Comparison of ENCODE assay signal across 8 cellular contexts in the genomic region with DNA sequence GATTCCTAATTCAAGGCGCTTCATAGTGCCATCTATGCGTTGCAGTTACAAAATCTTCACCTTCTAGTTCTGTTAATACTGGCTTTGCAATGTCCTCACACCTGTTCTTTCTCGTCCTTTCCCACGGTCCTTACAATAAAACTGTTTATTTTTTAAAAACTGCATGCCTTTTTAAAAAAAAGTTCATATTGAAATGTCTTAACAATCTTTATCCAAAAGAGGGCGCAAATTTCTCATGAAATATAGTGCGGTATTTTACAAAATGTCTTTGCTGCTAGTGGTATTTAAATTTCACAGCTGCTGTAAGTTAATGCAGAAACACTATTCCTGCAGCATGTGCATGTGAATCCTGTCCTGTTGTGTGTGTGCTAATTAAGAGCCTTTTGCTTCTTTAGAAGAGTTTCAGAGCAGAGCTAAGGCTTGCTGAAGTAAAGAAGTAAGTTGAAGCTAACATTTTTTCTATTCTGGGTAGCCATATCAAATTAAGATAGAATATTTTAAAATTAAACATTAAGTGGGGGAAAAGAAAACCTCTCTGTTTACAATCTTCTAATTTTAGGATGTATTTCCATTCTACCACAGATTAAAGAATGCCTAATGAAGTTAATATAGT. TPM values are rescaled to one million over a fixed set of nuclear protein-coding genes. Genes with fewer than 3 reads are reported as not detected.
DNase-seq lines count a peak whose midpoint lies in the region; ATAC-seq and TF ChIP-seq lines count a peak whose summit lies in the region.

No MANE protein-coding gene starts in this region.

- no peak for ATAC-seq in GM18505 (IDR thresholded peaks at IDR 0.05; ENCODE audit: unreplicated experiment)

- TF ChIP-seq CTCF in foreskin fibroblast (IDR thresholded peaks at IDR 0.05; ENCODE audit: low read depth, low read length) (peak; percentile 31), GM20000 (IDR thresholded peaks at IDR 0.05; ENCODE audit: extremely low read depth, missing control alignments) (no peak)

- TF ChIP-seq POLR2A in GM18505 (IDR thresholded peaks at IDR 0.05; ENCODE audit: borderline replicate concordance, extremely low read depth, insufficient read depth, insufficient read length): no peak

- H3K4me3 ChIP-seq in foreskin fibroblast (ENCODE audit: low read depth in 1 of 2, low read length in 2 of 2): no peak overlapping the region

- in situ Hi-C loops in ACHN (cut with HindIII; ENCODE audit: low pct_ligation_motif_present, low pct_unique_long_range_greater_than_20kb, low sequenced_read_pairs): no loop called here

- DNase-seq in ACHN: peak; percentile 40
- peak; percentile 9 for DNase-seq in H4 (ENCODE audit: low spot score)
- DNase-seq in RKO (ENCODE audit: low spot score): peak; percentile 48
- peak; percentile 10 to 55 for DNase-seq in foreskin fibroblast
- no peak for DNase-seq in stimulated activated CD4-positive, alpha-beta T cell treated with anti-CD3 and anti-CD28 coated beads, Interleukin-4, amount 100 ng/mL, for 24 hours
- no peak for DNase-seq in stimulated activated CD4-positive, alpha-beta T cell treated with anti-CD3 and anti-CD28 coated beads, Interleukin-4, amount 100 ng/mL, for 1 hour
- DNase-seq in GM20000 (ENCODE audit: low spot score): no peak

RNA-seq across cellular contexts. Expression of a gene that starts 15.8 kb away (rescaled TPM):
- total RNA-seq in H4 (2014; rRNA removed; shearing (Covaris generic)): not detected in 2 replicates

Comparison
In these comparisons a context has a peak if more than half of its experiments do, and no peak if none do; other contexts are left out.
1. DNase-seq: peak in ACHN (single experiment), H4 (single experiment), RKO (single experiment) and foreskin fibroblast (2 of 2); none in stimulated activated CD4-positive, alpha-beta T cell treated with anti-CD3 and anti-CD28 coated beads, Interleukin-4, amount 100 ng/mL, for 24 hours (single experiment), stimulated activated CD4-positive, alpha-beta T cell treated with anti-CD3 and anti-CD28 coated beads, Interleukin-4, amount 100 ng/mL, for 1 hour (single experiment) and GM20000 (single experiment).